26 cellular contexts compared by ENCODE assay signal in the genomic region with DNA sequence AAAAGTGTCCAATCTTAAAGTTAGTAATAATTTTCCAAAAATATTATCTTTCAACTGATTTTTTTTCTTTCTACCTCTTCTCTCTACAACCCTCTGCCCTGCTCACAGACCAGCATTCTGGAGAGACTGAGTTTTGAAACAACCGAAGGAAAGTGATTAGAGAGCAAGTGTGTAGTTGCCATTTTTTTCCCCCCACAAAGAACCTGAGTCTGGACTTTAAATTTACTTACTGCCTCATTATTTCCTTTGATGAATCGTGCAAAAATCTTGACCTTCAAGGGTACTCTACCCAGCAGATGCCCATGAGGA.
"Had no signal": no experiment of that assay in that cellular context is flagged by ENCODE, and none has a peak within 500 bp of the region (broad histone marks: within the 10 kb centered on the region; RNA-seq: fewer than 3 reads in every experiment).

No MANE protein-coding gene starts in this region.

- H3K27ac Mint-ChIP-seq: activated CD8-positive, alpha-beta T cell treated with anti-CD3 and anti-CD28 coated beads for 36 hours; activated naive CD4-positive, alpha-beta T cell treated with anti-CD3 and anti-CD28 coated beads, Interleukin-2, amount 50 U/mL, for 72 hours; activated T-helper 17 cell treated with anti-CD3 and anti-CD28 coated beads, Interleukin-2, amount 50 U/mL, for 72 hours; nephron progenitor cell; WTC11 had no signal

- ATAC-seq: activated CD8-positive, alpha-beta T cell treated with anti-CD3 and anti-CD28 coated beads for 36 hours; activated naive CD4-positive, alpha-beta T cell treated with anti-CD3 and anti-CD28 coated beads, Interleukin-2, amount 50 U/mL, for 72 hours; activated T-cell treated with anti-CD3 and anti-CD28 coated beads, Interleukin-2, amount 50 U/mL, for 4 hours; activated T-helper 17 cell treated with anti-CD3 and anti-CD28 coated beads, Interleukin-2, amount 50 U/mL, for 72 hours; gastrocnemius medialis; left ventricle myocardium superior; sciatic nerve; stimulated activated naive CD8-positive, alpha-beta T cell treated with anti-CD3 and anti-CD28 coated beads, Interleukin-15, Interleukin-2, amounts not matched to agents 100 U/mL and 50 U/mL, for 24 hours; WTC11 had no signal

- H3K4me3 Mint-ChIP-seq: activated CD8-positive, alpha-beta T cell treated with anti-CD3 and anti-CD28 coated beads for 36 hours; activated T-cell treated with anti-CD3 and anti-CD28 coated beads, Interleukin-2, amount 50 U/mL, for 4 hours; activated T-helper 17 cell treated with anti-CD3 and anti-CD28 coated beads, Interleukin-2, amount 50 U/mL, for 72 hours; central memory CD8-positive, alpha-beta T cell; nephron progenitor cell; WTC11 had no signal

- H3K36me3 ChIP-seq: gastrocnemius medialis, ovary, prostate gland, transverse colon had no signal

- H3K27me3 ChIP-seq: gastrocnemius medialis, ovary, testis, transverse colon had no signal

- DNase-seq: activated CD4-positive, alpha-beta T cell treated with anti-CD3 and anti-CD28 coated beads, Interleukin-2, amount 50 U/mL, for 1 hour; activated CD8-positive, alpha-beta T cell treated with anti-CD3 and anti-CD28 coated beads for 36 hours; activated gamma-delta T cell treated with Interleukin-2 at 50 U/mL for 16 hours; activated T-cell treated with anti-CD3 and anti-CD28 coated beads, Interleukin-2, amount 50 U/mL, for 4 hours; anterior cingulate cortex; effector CD8-positive, alpha-beta T cell; gastrocnemius medialis; glutamatergic neuron; left ventricle myocardium superior; nephron progenitor cell; ovary; retina; stimulated activated CD4-positive, alpha-beta T cell treated with anti-CD3 and anti-CD28 coated beads, Interleukin-12 subunit alpha, Interleukin-12 subunit beta, amount 100 ng/mL, for 4 hours; stimulated activated CD4-positive, alpha-beta T cell treated with anti-CD3 and anti-CD28 coated beads, Interleukin-4, amount 100 ng/mL, for 1 hour; stimulated activated naive CD8-positive, alpha-beta T cell treated with anti-CD3 and anti-CD28 coated beads, Interleukin-15, Interleukin-2, amounts not matched to agents 100 U/mL and 50 U/mL, for 24 hours; testis; transverse colon had no signal

- H3K4me1 Mint-ChIP-seq: activated T-helper 17 cell treated with anti-CD3 and anti-CD28 coated beads, Interleukin-2, amount 50 U/mL, for 72 hours; central memory CD8-positive, alpha-beta T cell had no signal

- H3K9me3 ChIP-seq: gastrocnemius medialis, ovary, prostate gland, testis, transverse colon had no signal

- H3K36me3 Mint-ChIP-seq: activated naive CD4-positive, alpha-beta T cell treated with anti-CD3 and anti-CD28 coated beads, Interleukin-2, amount 50 U/mL, for 72 hours; WTC11 had no signal

- H3K4me1 ChIP-seq: prostate gland, testis had no signal

- FAIRE-seq: bronchial epithelial cell, colon had no signal

- H3K9me3 Mint-ChIP-seq: activated CD8-positive, alpha-beta T cell treated with anti-CD3 and anti-CD28 coated beads for 36 hours; activated naive CD4-positive, alpha-beta T cell treated with anti-CD3 and anti-CD28 coated beads, Interleukin-2, amount 50 U/mL, for 72 hours; activated T-cell treated with anti-CD3 and anti-CD28 coated beads, Interleukin-2, amount 50 U/mL, for 4 hours; activated T-helper 17 cell treated with anti-CD3 and anti-CD28 coated beads, Interleukin-2, amount 50 U/mL, for 72 hours; central memory CD8-positive, alpha-beta T cell had no signal

- H3K4me3 ChIP-seq: gastrocnemius medialis, ovary, prostate gland, skin epidermis, testis, transverse colon had no signal

- H3K27ac ChIP-seq: gastrocnemius medialis, ovary, prostate gland, skin epidermis, testis, transverse colon had no signal
